Comparison of ENCODE assay signal across 12 cellular contexts in genomic region chr14:65080954-65081747, GRCh38. TPM values are rescaled to one million over a fixed set of nuclear protein-coding genes. Genes with fewer than 3 reads are reported as not detected.
A peak's percentile ranks its signal among the peaks of the same experiment; 100 is the strongest.
DNase-seq lines count a peak whose midpoint lies in the region; TF ChIP-seq lines count a peak whose summit lies in the region.
"Had no signal": no experiment of that assay in that cellular context is flagged by ENCODE, and none has a peak within 500 bp of the region (broad histone marks: within the 10 kb centered on the region; RNA-seq: fewer than 3 reads in every experiment).

No MANE protein-coding gene starts in this region.

- DNase-seq in CD8-positive, alpha-beta memory T cell, result no peak
- no peak for DNase-seq in activated T-helper 2 cell treated with anti-CD3 and anti-CD28 coated beads, Interferon-gamma antibody, Interleukin-2, Interleukin-4, amounts not matched to agents 10 μg/mL and 5 μg/mL and 100 μg/mL, durations not matched to agents 14 hours and 24 hours and 36 hours (ENCODE audit: low spot score)
- DNase-seq in glomerular visceral epithelial cell (ENCODE audit: extremely low spot score), result peak; percentile 21
- DNase-seq in pons (ENCODE audit: low spot score), result peak; percentile 38
- DNase-seq in A172 (ENCODE audit: low spot score), result no peak
- DNase-seq in H9, result no peak
- DNase-seq in effector CD8-positive, alpha-beta T cell (lab: John Stamatoyannopoulos, UW), result no peak
- no peak for DNase-seq in cortex of kidney (lab: John Stamatoyannopoulos, UW)
- DNase-seq: Calu3; central memory CD4-positive, alpha-beta T cell; NCI-H2227 treated with DMSO at 0.1 percent for 48 hours had no signal

- H2BK120ac ChIP-seq in H9 (ENCODE audit: low read depth, low read length, poor library complexity, severe bottlenecking), result no peak overlapping the region

- no peak overlapping the region for H3K23ac ChIP-seq in H9 (ENCODE audit: insufficient read length, low read depth, low read length)

- H3K23me2 ChIP-seq in H9 (ENCODE audit: insufficient read length, low read depth, low read length, poor library complexity, severe bottlenecking), result no peaks in the 10 kb centered on the region

- H3K36me3 ChIP-seq in CD8-positive, alpha-beta memory T cell (ENCODE audit: insufficient read depth, low read length), result peaks cover 35% of the 10 kb centered on the region

- POLR2A ChIA-PET in CD8-positive, alpha-beta memory T cell (lab: Charles Lee), result no interaction called here

- H3K4me1 ChIP-seq in CD8-positive, alpha-beta memory T cell (ENCODE audit: insufficient read depth, low read length), result peaks cover 43% of the 10 kb centered on the region
- no peaks in the 10 kb centered on the region; the same call in 1 of the 2 replicates for H3K4me1 ChIP-seq in H9 (ENCODE audit: insufficient read depth, low read length)

- H2BK15ac ChIP-seq in H9 (ENCODE audit: low read depth, low read length), result no peak overlapping the region

- no peak overlapping the region for H2BK5ac ChIP-seq in H9 (ENCODE audit: insufficient read length, low read length)

- intact Hi-C loops in activated T-helper 2 cell treated with anti-CD3 and anti-CD28 coated beads, Interferon-gamma antibody, Interleukin-2, Interleukin-4, amounts not matched to agents 10 μg/mL and 5 μg/mL and 100 μg/mL, durations not matched to agents 14 hours and 24 hours and 36 hours (cut with micrococcal nuclease), result no loop called here

- H3K9me3 ChIP-seq in CD8-positive, alpha-beta memory T cell (ENCODE audit: low read length), result no peaks in the 10 kb centered on the region
- H3K9me3 ChIP-seq in H9 (ENCODE audit: control insufficient read depth, low read depth, low read length), result peaks cover 6% of the 10 kb centered on the region

- no peaks in the 10 kb centered on the region for H3K27me3 ChIP-seq in CD8-positive, alpha-beta memory T cell (ENCODE audit: insufficient read depth, low read length, poor library complexity, severe bottlenecking)
- no peaks in the 10 kb centered on the region for H3K27me3 ChIP-seq in H9 (ENCODE audit: insufficient read depth, low read length)

- no peak overlapping the region for H3K18ac ChIP-seq in H9 (ENCODE audit: insufficient read length, low read depth, low read length)

- no peak overlapping the region for H3K4ac ChIP-seq in H9 (ENCODE audit: low read depth, low read length)

- no peak overlapping the region for H3K14ac ChIP-seq in H9 (ENCODE audit: insufficient read depth, low read length)

- H4K91ac ChIP-seq in H9 (ENCODE audit: insufficient read length, low read depth, low read length), result no peak overlapping the region

- no peak overlapping the region for H3T11ph ChIP-seq in H9 (ENCODE audit: low read length)

- CTCF ChIA-PET in CD8-positive, alpha-beta memory T cell (lab: Charles Lee), result no interaction called here

- H3K27me3 Mint-ChIP-seq in CD8-positive, alpha-beta memory T cell, result no peaks in the 10 kb centered on the region
- no peaks in the 10 kb centered on the region for H3K27me3 Mint-ChIP-seq in activated T-helper 2 cell treated with anti-CD3 and anti-CD28 coated beads, Interferon-gamma antibody, Interleukin-2, Interleukin-4, amounts not matched to agents 10 μg/mL and 5 μg/mL and 100 μg/mL, durations not matched to agents 14 hours and 24 hours and 36 hours (ENCODE audit: low read depth)
- no peaks in the 10 kb centered on the region; the same call in 1 of the 2 replicates for H3K27me3 Mint-ChIP-seq in H9 (ENCODE audit: low read depth)

- H3K9me3 Mint-ChIP-seq in CD8-positive, alpha-beta memory T cell, result peaks cover 0 to 1% (median 0%) of the 10 kb centered on the region in 5 donors
- peaks cover 3% of the 10 kb centered on the region for H3K9me3 Mint-ChIP-seq in activated T-helper 2 cell treated with anti-CD3 and anti-CD28 coated beads, Interferon-gamma antibody, Interleukin-2, Interleukin-4, amounts not matched to agents 10 μg/mL and 5 μg/mL and 100 μg/mL, durations not matched to agents 14 hours and 24 hours and 36 hours
- peaks cover 10 to 11% of the 10 kb centered on the region in 2 experiments for H3K9me3 Mint-ChIP-seq in H9

- H3K4me2 ChIP-seq in H9 (ENCODE audit: insufficient read depth, insufficient read length, low read length), result no peak overlapping the region

- no peaks in the 10 kb centered on the region for H4K20me1 ChIP-seq in H9 (ENCODE audit: control insufficient read depth, insufficient read depth, insufficient read length)

- no peak overlapping the region for H3K9ac ChIP-seq in H9 (ENCODE audit: extremely low read depth, insufficient read length, low read length)

- peaks cover 68 to 79% (median 77%) of the 10 kb centered on the region in 3 donors for H3K4me1 Mint-ChIP-seq in CD8-positive, alpha-beta memory T cell
- H3K4me1 Mint-ChIP-seq in activated T-helper 2 cell treated with anti-CD3 and anti-CD28 coated beads, Interferon-gamma antibody, Interleukin-2, Interleukin-4, amounts not matched to agents 10 μg/mL and 5 μg/mL and 100 μg/mL, durations not matched to agents 14 hours and 24 hours and 36 hours (ENCODE audit: low read depth), result peaks cover 31% of the 10 kb centered on the region
- peaks cover 22 to 23% of the 10 kb centered on the region in 2 experiments for H3K4me1 Mint-ChIP-seq in H9

- no peak overlapping the region for H3K56ac ChIP-seq in H9 (ENCODE audit: insufficient read length, low read depth, low read length)

- no peak overlapping the region for H2BK20ac ChIP-seq in H9 (ENCODE audit: low read depth, low read length, poor library complexity, severe bottlenecking)

- H3K27ac ChIP-seq in CD8-positive, alpha-beta memory T cell (ENCODE audit: low read depth, low read length), result no peak overlapping the region
- H3K27ac ChIP-seq in H9 (ENCODE audit: insufficient read length, low read depth, low read length), result no peak overlapping the region
- H3K27ac ChIP-seq: SK-N-MC had no signal

- H2AK5ac ChIP-seq in H9 (ENCODE audit: insufficient read length, low read length), result no peak overlapping the region

- no peaks in the 10 kb centered on the region for H3K79me1 ChIP-seq in H9 (ENCODE audit: insufficient read depth, low read depth, low read length, poor library complexity, severe bottlenecking)

- no peaks in the 10 kb centered on the region for H3K79me2 ChIP-seq in H9 (ENCODE audit: insufficient read depth, low read length)

- no peak for TF ChIP-seq CTCF in H9 (conservative IDR thresholded peaks at IDR 0.05)

- H2AFZ ChIP-seq in H9 (ENCODE audit: low read length), result no peak overlapping the region

- peak overlapping the region in 2 of 7 donors; percentile 28 to 30 for H3K4me3 Mint-ChIP-seq in CD8-positive, alpha-beta memory T cell
- no peak overlapping the region for H3K4me3 Mint-ChIP-seq in activated T-helper 2 cell treated with anti-CD3 and anti-CD28 coated beads, Interferon-gamma antibody, Interleukin-2, Interleukin-4, amounts not matched to agents 10 μg/mL and 5 μg/mL and 100 μg/mL, durations not matched to agents 14 hours and 24 hours and 36 hours (ENCODE audit: low read depth)
- H3K4me3 Mint-ChIP-seq in H9, result no peak overlapping the region

- H2BK12ac ChIP-seq in H9 (ENCODE audit: insufficient read length, low read depth, low read length), result no peak overlapping the region

- WGBS in H9 (ENCODE audit: extremely low coverage, insufficient read length, low lambda C conversion rate), result no CpG with 5 or more reads among the region's 2 CpGs

- H3K36me3 Mint-ChIP-seq in CD8-positive, alpha-beta memory T cell, result peaks cover 12 to 92% (median 37%) of the 10 kb centered on the region in 3 donors
- peaks cover 87% of the 10 kb centered on the region for H3K36me3 Mint-ChIP-seq in activated T-helper 2 cell treated with anti-CD3 and anti-CD28 coated beads, Interferon-gamma antibody, Interleukin-2, Interleukin-4, amounts not matched to agents 10 μg/mL and 5 μg/mL and 100 μg/mL, durations not matched to agents 14 hours and 24 hours and 36 hours (ENCODE audit: low read depth)
- peaks cover 34 to 68% (median 53%) of the 10 kb centered on the region in 3 experiments for H3K36me3 Mint-ChIP-seq in H9 (ENCODE audit: insufficient read depth in 1 of 3, low read depth in 3 of 3)

- H3K4me3 ChIP-seq in CD8-positive, alpha-beta memory T cell (ENCODE audit: low read length), result no peak overlapping the region
- H3K4me3 ChIP-seq: SK-N-MC had no signal

- H4K5ac ChIP-seq in H9 (ENCODE audit: insufficient read length, low read depth, low read length), result no peak overlapping the region

- no peak overlapping the region for H4K8ac ChIP-seq in H9 (replicated peaks; ENCODE audit: insufficient read length, low read depth, low read length)

- H3K27ac Mint-ChIP-seq in CD8-positive, alpha-beta memory T cell, result peak overlapping the region in 6 of 8 donors; percentile 3 to 68 (median 34)
- H3K27ac Mint-ChIP-seq in activated T-helper 2 cell treated with anti-CD3 and anti-CD28 coated beads, Interferon-gamma antibody, Interleukin-2, Interleukin-4, amounts not matched to agents 10 μg/mL and 5 μg/mL and 100 μg/mL, durations not matched to agents 14 hours and 24 hours and 36 hours, result peak overlapping the region; percentile 38
- no peak overlapping the region for H3K27ac Mint-ChIP-seq in H9

RNA-seq across cellular contexts. Expression of gene MAX, which starts 21.2 kb away (rescaled TPM):
- 100 to 1,000 TPM; 126 to 127 TPM for total RNA-seq in CD8-positive, alpha-beta memory T cell
- polyA plus RNA-seq in CD8-positive, alpha-beta memory T cell, result 135 TPM
- 113 and 115 TPM in 2 replicates for total RNA-seq in activated T-helper 2 cell treated with anti-CD3 and anti-CD28 coated beads, Interferon-gamma antibody, Interleukin-2, Interleukin-4, amounts not matched to agents 10 μg/mL and 5 μg/mL and 100 μg/mL, durations not matched to agents 14 hours and 24 hours and 36 hours
- total RNA-seq in A172 (2014; rRNA removed; shearing (Covaris generic)), result 25.3 and 27.3 TPM in 2 replicates
- 65.7 and 72.9 TPM in 2 replicates for total RNA-seq in H9 (2021)

Comparison
In these comparisons a context has a peak if more than half of its experiments do, and no peak if none do; other contexts are left out.
1. DNase-seq: peak in glomerular visceral epithelial cell (single experiment) and pons (single experiment); none in CD8-positive, alpha-beta memory T cell (0 of 5), activated T-helper 2 cell treated with anti-CD3 and anti-CD28 coated beads, Interferon-gamma antibody, Interleukin-2, Interleukin-4, amounts not matched to agents 10 μg/mL and 5 μg/mL and 100 μg/mL, durations not matched to agents 14 hours and 24 hours and 36 hours (single experiment), A172 (single experiment), H9 (single experiment), effector CD8-positive, alpha-beta T cell (single experiment) and cortex of kidney (single experiment).
2. H3K27ac Mint-ChIP-seq: peak in CD8-positive, alpha-beta memory T cell (6 of 8) and activated T-helper 2 cell treated with anti-CD3 and anti-CD28 coated beads, Interferon-gamma antibody, Interleukin-2, Interleukin-4, amounts not matched to agents 10 μg/mL and 5 μg/mL and 100 μg/mL, durations not matched to agents 14 hours and 24 hours and 36 hours (single experiment); none in H9 (0 of 3).